In the genomic region with DNA sequence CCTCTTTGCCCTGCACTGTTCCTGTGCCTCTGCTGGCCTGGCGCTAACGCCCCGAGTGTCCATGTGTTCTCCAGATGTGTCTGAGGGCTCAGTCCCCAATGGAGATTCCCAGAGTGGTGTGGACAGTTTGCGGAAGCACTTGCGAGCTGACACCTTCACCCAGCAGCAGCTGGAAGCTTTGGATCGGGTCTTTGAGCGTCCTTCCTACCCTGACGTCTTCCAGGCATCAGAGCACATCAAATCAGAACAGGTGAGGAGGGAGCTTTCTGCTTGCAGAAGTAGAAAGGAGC, we compare ENCODE assay signal across 23 cellular contexts.
"Had no signal": no experiment of that assay in that cellular context is flagged by ENCODE, and none has a peak within 500 bp of the region (broad histone marks: within the 10 kb centered on the region; RNA-seq: fewer than 3 reads in every experiment).

No MANE protein-coding gene starts in this region.

- DNase-seq: hypothalamus; immature natural killer cell; left colon; left lung; retina; right cardiac atrium; stimulated activated CD4-positive, alpha-beta T cell treated with anti-CD3 and anti-CD28 coated beads, Interleukin-4, amount 100 ng/mL, for 24 hours; stimulated activated naive CD4-positive, alpha-beta T cell; tibial artery; upper lobe of left lung had no signal

- ATAC-seq: left colon; left lung; naive thymus-derived CD8-positive, alpha-beta T cell; pancreas; right cardiac atrium; sciatic nerve; stimulated activated effector memory CD8-positive, alpha-beta T cell treated with anti-CD3 and anti-CD28 coated beads, Interleukin-12 subunit alpha, Interleukin-12 subunit beta, amount 100 ng/mL, for 72 hours had no signal

- H3K4me1 Mint-ChIP-seq: immature natural killer cell had no signal

- H2AFZ ChIP-seq: neural progenitor cell had no signal

- H3K4me1 ChIP-seq: left lung, prostate gland, suprapubic skin, tibial artery, upper lobe of left lung, vagina had no signal

- H3K4me3 ChIP-seq: left lung, lung, neural progenitor cell, pancreas, prostate gland, skin epidermis, suprapubic skin, thoracic aorta, tibial artery, upper lobe of left lung, vagina had no signal

- H3K9me3 ChIP-seq: left lung, pancreas, prostate gland, suprapubic skin, thoracic aorta, tibial artery, upper lobe of left lung, vagina had no signal

- H3K36me3 Mint-ChIP-seq: immature natural killer cell; naive thymus-derived CD8-positive, alpha-beta T cell; neural progenitor cell; stimulated activated effector memory CD8-positive, alpha-beta T cell treated with anti-CD3 and anti-CD28 coated beads, Interleukin-12 subunit alpha, Interleukin-12 subunit beta, amount 100 ng/mL, for 72 hours had no signal

- H3K4me3 Mint-ChIP-seq: immature natural killer cell; naive thymus-derived CD8-positive, alpha-beta T cell; nephron; neural progenitor cell; stimulated activated effector memory CD8-positive, alpha-beta T cell treated with anti-CD3 and anti-CD28 coated beads, Interleukin-12 subunit alpha, Interleukin-12 subunit beta, amount 100 ng/mL, for 72 hours; stimulated activated naive CD8-positive, alpha-beta T cell treated with anti-CD3 and anti-CD28 coated beads, Interleukin-15, Interleukin-2, amounts not matched to agents 100 ng/mL and 50 ng/mL, for 24 hours had no signal

- H3K27ac ChIP-seq: left lung, neural progenitor cell, pancreas, prostate gland, skin epidermis, suprapubic skin, thoracic aorta, tibial artery, upper lobe of left lung, vagina had no signal

- H3K27ac Mint-ChIP-seq: immature natural killer cell; naive thymus-derived CD8-positive, alpha-beta T cell; neural progenitor cell; stimulated activated effector memory CD8-positive, alpha-beta T cell treated with anti-CD3 and anti-CD28 coated beads, Interleukin-12 subunit alpha, Interleukin-12 subunit beta, amount 100 ng/mL, for 72 hours; stimulated activated naive CD8-positive, alpha-beta T cell treated with anti-CD3 and anti-CD28 coated beads, Interleukin-15, Interleukin-2, amounts not matched to agents 100 ng/mL and 50 ng/mL, for 24 hours had no signal

- H3K9ac ChIP-seq: neural progenitor cell had no signal

- H3K27me3 ChIP-seq: pancreas had no signal

- H3K36me3 ChIP-seq: left lung, neural progenitor cell, pancreas, prostate gland, suprapubic skin, thoracic aorta, tibial artery, upper lobe of left lung, vagina had no signal

- H3K4me2 ChIP-seq: neural progenitor cell had no signal

- H3K9me3 Mint-ChIP-seq: naive thymus-derived CD8-positive, alpha-beta T cell; nephron; neural progenitor cell; stimulated activated effector memory CD8-positive, alpha-beta T cell treated with anti-CD3 and anti-CD28 coated beads, Interleukin-12 subunit alpha, Interleukin-12 subunit beta, amount 100 ng/mL, for 72 hours; stimulated activated naive CD8-positive, alpha-beta T cell treated with anti-CD3 and anti-CD28 coated beads, Interleukin-15, Interleukin-2, amounts not matched to agents 100 ng/mL and 50 ng/mL, for 24 hours had no signal
